ENCODE assay signal across 19 cellular contexts in genomic region chr17:73017653-73018052, GRCh38.
A peak's percentile ranks its signal among the peaks of the same experiment; 100 is the strongest.
DNase-seq lines count a peak whose midpoint lies in the region; TF ChIP-seq lines count a peak whose summit lies in the region.
"Had no signal": no experiment of that assay in that cellular context is flagged by ENCODE, and none has a peak within 500 bp of the region (broad histone marks: within the 10 kb centered on the region; RNA-seq: fewer than 3 reads in every experiment).

No MANE protein-coding gene starts in this region.

- no peak overlapping the region for H2AFZ ChIP-seq in mesenchymal stem cell (ENCODE audit: low read depth, low read length)

- H3K18ac ChIP-seq in mesenchymal stem cell (ENCODE audit: low read depth in 1 of 2, low read length in 2 of 2), result no peak overlapping the region

- H3K4me3 ChIP-seq in AG10803 (ENCODE audit: low read length) (no peak overlapping the region), cardiac fibroblast (replicated peaks in 1 of 2; ENCODE audit: low read depth in 2 of 2, low read length in 2 of 2) (no peak overlapping the region), mesenchymal stem cell (ENCODE audit: insufficient read depth in 1 of 2, low read depth in 1 of 2, low read length in 2 of 2) (no peak overlapping the region)
- H3K4me3 ChIP-seq: BLaER1 treated with 17β-estradiol and CSF1 and Interleukin-3, amounts not matched to agents 10 nM and 100 nM; mucosa of descending colon; sigmoid colon had no signal

- peak overlapping the region; percentile 71 for H2BK5ac ChIP-seq in mesenchymal stem cell (ENCODE audit: low read depth, low read length, poor library complexity, severe bottlenecking)

- no peak overlapping the region for H2BK120ac ChIP-seq in mesenchymal stem cell (ENCODE audit: low read depth, low read length)

- no peak overlapping the region for H2AK5ac ChIP-seq in mesenchymal stem cell (ENCODE audit: low read length, severe bottlenecking)

- H3K36me3 ChIP-seq in mesenchymal stem cell (ENCODE audit: control insufficient read depth in 1 of 2, insufficient read depth in 2 of 2, low read depth in 1 of 2, low read length in 2 of 2), result no peaks in the 10 kb centered on the region
- H3K36me3 ChIP-seq: sigmoid colon had no signal

- DNase-seq in AG10803 (ENCODE audit: low read depth), result peak; percentile 84
- peak; percentile 64 for DNase-seq in M059J (ENCODE audit: low read depth)
- peak; percentile 29 to 70 for DNase-seq in cardiac fibroblast (ENCODE audit: low read depth in 2 of 2)
- DNase-seq in mesenchymal stem cell, result peak; percentile 58
- no peak for DNase-seq in erythroblast (lab: John Stamatoyannopoulos, UW)
- DNase-seq in activated CD8-positive, alpha-beta memory T cell treated with anti-CD3 and anti-CD28 coated beads, Interleukin-2, amount 50 U/mL, for 48 hours, result no peak
- no peak for DNase-seq in stimulated activated naive CD4-positive, alpha-beta T cell (lab: John Stamatoyannopoulos, UW)
- no peak for DNase-seq in NCI-H146 treated with DMSO at 0.1 percent for 48 hours (lab: John Stamatoyannopoulos, UW; ENCODE audit: unreplicated experiment)
- DNase-seq: activated B cell treated with CpG ODN at 0.5 μM for 24 hours; activated CD8-positive, alpha-beta memory T cell treated with anti-CD3 and anti-CD28 coated beads, Interleukin-2, amount 10 ng/mL, durations not matched to agents 7 days and 5 days; activated gamma-delta T cell treated with Interleukin-2 at 50 U/mL for 16 hours; aorta; left colon; mucosa of descending colon; NCI-H1048; sigmoid colon; stimulated activated CD4-positive, alpha-beta T cell treated with anti-CD3 and anti-CD28 coated beads, Interleukin-4, amount 100 ng/mL, for 1 hour had no signal

- peak overlapping the region; percentile 83 for H3K27ac ChIP-seq in mesenchymal stem cell (ENCODE audit: low read length, poor library complexity, severe bottlenecking)
- H3K27ac ChIP-seq: BLaER1 treated with 17β-estradiol and CSF1 and Interleukin-3, amounts not matched to agents 10 nM and 100 nM; RWPE1; sigmoid colon had no signal

- no peak overlapping the region for H3K23ac ChIP-seq in mesenchymal stem cell (ENCODE audit: low read length in 2 of 2)

- no peak overlapping the region for H4K91ac ChIP-seq in mesenchymal stem cell (ENCODE audit: low read length)

- TF ChIP-seq CTCF in AG10803 (conservative IDR thresholded peaks at IDR 0.05; ENCODE audit: low read length) (no peak), cardiac fibroblast (IDR thresholded peaks at IDR 0.05; ENCODE audit: low read depth, low read length) (no peak)

- WGBS in mesenchymal stem cell, result 0% methylated on average over 1 of the region's 4 CpGs

- peaks cover 18% of the 10 kb centered on the region for H3K79me1 ChIP-seq in mesenchymal stem cell (replicated peaks; ENCODE audit: low read length, poor library complexity, severe bottlenecking)

- H2BK12ac ChIP-seq in mesenchymal stem cell (ENCODE audit: low read length in 2 of 2), result no peak overlapping the region

- no peak overlapping the region for H4K8ac ChIP-seq in mesenchymal stem cell (ENCODE audit: low read length)

- H3K9me3 ChIP-seq in mesenchymal stem cell (ENCODE audit: control insufficient read depth, low read length), result peaks cover 13% of the 10 kb centered on the region

- H3K9ac ChIP-seq in mesenchymal stem cell (ENCODE audit: low read length), result no peak overlapping the region
- H3K9ac ChIP-seq: BLaER1 treated with 17β-estradiol and CSF1 and Interleukin-3, amounts not matched to agents 10 nM and 100 nM had no signal

- no peak for TF ChIP-seq POLR2A in erythroblast (IDR thresholded peaks at IDR 0.05; ENCODE audit: low read length)

- no peak overlapping the region for H2BK15ac ChIP-seq in mesenchymal stem cell (ENCODE audit: low read depth, poor library complexity, severe bottlenecking)

- H3K4me2 ChIP-seq in mesenchymal stem cell (ENCODE audit: low read length, poor library complexity, severe bottlenecking), result no peak overlapping the region
- H3K4me2 ChIP-seq: BLaER1 treated with 17β-estradiol and CSF1 and Interleukin-3, amounts not matched to agents 10 nM and 100 nM had no signal

- H3K4me1 ChIP-seq in mesenchymal stem cell (ENCODE audit: control insufficient read depth, insufficient read depth, low read depth, low read length), result peaks cover 15% of the 10 kb centered on the region
- H3K4me1 ChIP-seq: sigmoid colon had no signal

- no peak overlapping the region for H3K14ac ChIP-seq in mesenchymal stem cell (ENCODE audit: low read length in 2 of 2)

- H3K4ac ChIP-seq in mesenchymal stem cell (ENCODE audit: low read depth in 1 of 2, low read length in 2 of 2), result no peak overlapping the region

- no peaks in the 10 kb centered on the region for H3K27me3 ChIP-seq in mesenchymal stem cell (ENCODE audit: control insufficient read depth in 1 of 2, insufficient read depth in 1 of 2, low read length in 2 of 2)
- H3K27me3 ChIP-seq: BLaER1 treated with 17β-estradiol and CSF1 and Interleukin-3, amounts not matched to agents 10 nM and 100 nM; sigmoid colon had no signal

Comparison
In these comparisons a context has a peak if more than half of its experiments do, and no peak if none do; other contexts are left out.
1. DNase-seq: peak in AG10803 (single experiment), M059J (single experiment), cardiac fibroblast (2 of 2) and mesenchymal stem cell (single experiment); none in erythroblast (0 of 2), activated CD8-positive, alpha-beta memory T cell treated with anti-CD3 and anti-CD28 coated beads, Interleukin-2, amount 50 U/mL, for 48 hours (single experiment), stimulated activated naive CD4-positive, alpha-beta T cell (0 of 6) and NCI-H146 treated with DMSO at 0.1 percent for 48 hours (single experiment).